Comparison of ENCODE assay signal across 13 cellular contexts in genomic region chr20:51910202-51911050, GRCh38.
DNase-seq lines count a peak whose midpoint lies in the region; ATAC-seq, FAIRE-seq and TF ChIP-seq lines count a peak whose summit lies in the region.
"Had no signal": no experiment of that assay in that cellular context is flagged by ENCODE, and none has a peak within 500 bp of the region (broad histone marks: within the 10 kb centered on the region; RNA-seq: fewer than 3 reads in every experiment).

No MANE protein-coding gene starts in this region.

- TF ChIP-seq RAD21 in H1 (IDR thresholded peaks at IDR 0.05 in 1 of 2, conservative IDR thresholded peaks at IDR 0.05 in 1 of 2; ENCODE audit: low read depth in 2 of 2, low read length in 2 of 2), result no peak

- H3K4me1 ChIP-seq in H1 (replicated peaks in 1 of 4; ENCODE audit: control insufficient read depth in 3 of 4, insufficient read depth in 4 of 4, low read length in 3 of 4), result peaks cover 0 to 15% (median 8%) of the 10 kb centered on the region in 4 experiments; a peak in 5 of 7 replicates

- H4K8ac ChIP-seq in H1 (ENCODE audit: extremely low read depth, insufficient read depth, low read length), result no peak overlapping the region

- FAIRE-seq in H1 (lab: Jason Lieb, UNC), result no peak
- FAIRE-seq: D721Med had no signal

- no peak overlapping the region for H2AFZ ChIP-seq in H1 (ENCODE audit: low read length)

- no peaks in the 10 kb centered on the region for H3K79me1 ChIP-seq in H1 (ENCODE audit: low read depth, low read length)

- no peaks in the 10 kb centered on the region for H3K79me2 ChIP-seq in H1 (ENCODE audit: control insufficient read depth in 1 of 2, insufficient read depth in 2 of 2, low read length in 2 of 2)

- no peak overlapping the region for H2BK12ac ChIP-seq in H1 (ENCODE audit: low read depth, low read length)

- H3K4me1 Mint-ChIP-seq in neural crest cell, result peaks cover 43% of the 10 kb centered on the region
- H3K4me1 Mint-ChIP-seq in activated T-helper 2 cell treated with anti-CD3 and anti-CD28 coated beads, Interferon-gamma antibody, Interleukin-2, Interleukin-4, amounts not matched to agents 10 μg/mL and 5 μg/mL and 100 μg/mL, durations not matched to agents 14 hours and 24 hours and 36 hours (ENCODE audit: low read depth), result no peaks in the 10 kb centered on the region
- H3K4me1 Mint-ChIP-seq: activated CD4-positive, alpha-beta T cell treated with anti-CD3 and anti-CD28 coated beads, Interleukin-2, amount 10 ng/mL, durations not matched to agents 24 days and 14 days had no signal

- no peak overlapping the region for H3K14ac ChIP-seq in H1 (ENCODE audit: insufficient read length)

- H2AK5ac ChIP-seq in H1 (ENCODE audit: low read depth, low read length), result no peak overlapping the region

- H3K23ac ChIP-seq in H1 (ENCODE audit: insufficient read length), result no peak overlapping the region

- ATAC-seq in HG03097 (IDR thresholded peaks at IDR 0.05; ENCODE audit: low FRiP score, unreplicated experiment), result no peak

- H2BK20ac ChIP-seq in H1 (ENCODE audit: low read length), result peak overlapping the region; percentile 82; the same call in 1 of the 2 replicates

- no peak for TF ChIP-seq POLR2A in H1 (IDR thresholded peaks at IDR 0.05; ENCODE audit: control extremely low read depth in 1 of 2, low read depth in 2 of 2, low read length in 2 of 2)

- POLR2A ChIA-PET in H1 (lab: Charles Lee; ENCODE audit: partially characterized antibody), result no interaction called here

- H3K27me3 Mint-ChIP-seq in neural crest cell (ENCODE audit: low read depth), result no peaks in the 10 kb centered on the region
- H3K27me3 Mint-ChIP-seq in activated T-helper 2 cell treated with anti-CD3 and anti-CD28 coated beads, Interferon-gamma antibody, Interleukin-2, Interleukin-4, amounts not matched to agents 10 μg/mL and 5 μg/mL and 100 μg/mL, durations not matched to agents 14 hours and 24 hours and 36 hours (ENCODE audit: low read depth), result peaks cover 10% of the 10 kb centered on the region

- H3K4ac ChIP-seq in H1 (replicated peaks; ENCODE audit: insufficient read length, low read depth, low read length), result no peak overlapping the region

- peak overlapping the region; percentile 35 for H3K27ac Mint-ChIP-seq in neural crest cell (ENCODE audit: unreplicated experiment)
- no peak overlapping the region for H3K27ac Mint-ChIP-seq in activated T-helper 2 cell treated with anti-CD3 and anti-CD28 coated beads, Interferon-gamma antibody, Interleukin-2, Interleukin-4, amounts not matched to agents 10 μg/mL and 5 μg/mL and 100 μg/mL, durations not matched to agents 14 hours and 24 hours and 36 hours
- H3K27ac Mint-ChIP-seq: activated CD4-positive, alpha-beta T cell treated with anti-CD3 and anti-CD28 coated beads, Interleukin-2, amount 10 ng/mL, durations not matched to agents 24 days and 14 days had no signal

- peak overlapping the region in 2 of 4 experiments; percentile 36 to 38; a peak in 4 of 7 replicates for H3K9ac ChIP-seq in H1 (replicated peaks in 1 of 4; ENCODE audit: extremely low read depth in 1 of 4, low read depth in 3 of 4, low read length in 3 of 4)

- TF ChIP-seq CTCF in H1 (IDR thresholded peaks at IDR 0.05; ENCODE audit: control extremely low read depth in 1 of 3, insufficient read depth in 1 of 3, low read depth in 1 of 3, low read length in 3 of 3) (no peak), neural crest cell (conservative IDR thresholded peaks at IDR 0.05) (no peak)

- no peaks in the 10 kb centered on the region for H3K9me3 Mint-ChIP-seq in neural crest cell
- no peaks in the 10 kb centered on the region for H3K9me3 Mint-ChIP-seq in activated T-helper 2 cell treated with anti-CD3 and anti-CD28 coated beads, Interferon-gamma antibody, Interleukin-2, Interleukin-4, amounts not matched to agents 10 μg/mL and 5 μg/mL and 100 μg/mL, durations not matched to agents 14 hours and 24 hours and 36 hours
- H3K9me3 Mint-ChIP-seq: activated CD4-positive, alpha-beta T cell treated with anti-CD3 and anti-CD28 coated beads, Interleukin-2, amount 10 ng/mL, durations not matched to agents 24 days and 14 days had no signal

- WGBS in H1 (ENCODE audit: extremely low coverage in 1 of 2, insufficient coverage in 1 of 2, insufficient read length in 1 of 2, insufficient replicate concordance in 2 of 2, low coverage in 1 of 2, low lambda C conversion rate in 2 of 2, missing lambda C conversion rate in 1 of 2), 2 experiments, result 20% methylated on average over 9 of the region's 9 CpGs; no CpG with 5 or more reads in 1 of the 2 experiments

- TF ChIP-seq EP300 in H1 (IDR thresholded peaks at IDR 0.05; ENCODE audit: borderline replicate concordance in 1 of 2, low read depth in 2 of 2, low read length in 2 of 2), result no peak

- DNase-seq in DMS114 treated with DMSO at 0.1 percent for 48 hours (lab: John Stamatoyannopoulos, UW; ENCODE audit: unreplicated experiment) (peak; percentile 100), NCI-H526 (lab: John Stamatoyannopoulos, UW) (peak; percentile 16 to 42), H1 (ENCODE audit: low read depth in 1 of 2, low spot score in 2 of 2) (no peak), neural crest cell (ENCODE audit: low read depth, low spot score) (no peak), activated T-cell treated with anti-CD3 and anti-CD28 coated beads for 4 hours (no peak)
- no peak for DNase-seq in activated T-helper 2 cell treated with anti-CD3 and anti-CD28 coated beads, Interferon-gamma antibody, Interleukin-2, Interleukin-4, amounts not matched to agents 10 μg/mL and 5 μg/mL and 100 μg/mL, durations not matched to agents 14 hours and 24 hours and 36 hours (ENCODE audit: low spot score)
- no peak for DNase-seq in activated T-cell treated with anti-CD3 and anti-CD28 coated beads, Interleukin-2, amount 50 U/mL, for 48 hours
- DNase-seq: activated CD4-positive, alpha-beta T cell treated with anti-CD3 and anti-CD28 coated beads, Interleukin-2, amount 10 ng/mL, durations not matched to agents 24 days and 14 days; activated naive CD4-positive, alpha-beta T cell treated with anti-CD3 and anti-CD28 coated beads, Interleukin-2, amount 50 U/mL, for 16 hours; NCI-H1092; sigmoid colon had no signal

- no peak overlapping the region for H4K91ac ChIP-seq in H1 (replicated peaks; ENCODE audit: insufficient read length, low read length)

- H3K4me3 Mint-ChIP-seq in neural crest cell, result peak overlapping the region; percentile 8
- H3K4me3 Mint-ChIP-seq in activated T-helper 2 cell treated with anti-CD3 and anti-CD28 coated beads, Interferon-gamma antibody, Interleukin-2, Interleukin-4, amounts not matched to agents 10 μg/mL and 5 μg/mL and 100 μg/mL, durations not matched to agents 14 hours and 24 hours and 36 hours (ENCODE audit: low read depth), result no peak overlapping the region
- H3K4me3 Mint-ChIP-seq: activated CD4-positive, alpha-beta T cell treated with anti-CD3 and anti-CD28 coated beads, Interleukin-2, amount 10 ng/mL, durations not matched to agents 24 days and 14 days had no signal

- H2BK120ac ChIP-seq in H1 (replicated peaks; ENCODE audit: low read depth, low read length), result peak overlapping the region; percentile 1

- H3K4me2 ChIP-seq in H1 (ENCODE audit: insufficient read depth in 1 of 2, low read depth in 2 of 2, low read length in 2 of 2), result peak overlapping the region; percentile 54 to 58

- no peak overlapping the region for H3K27ac ChIP-seq in H1 (ENCODE audit: low read depth, low read length)
- H3K27ac ChIP-seq: sigmoid colon had no signal

- H2BK5ac ChIP-seq in H1 (ENCODE audit: low read depth, low read length), result no peak overlapping the region

- H3K27me3 ChIP-seq in H1 (replicated peaks in 1 of 4; ENCODE audit: control insufficient read depth in 3 of 4, extremely low read depth in 1 of 4, insufficient read depth in 3 of 4, low read length in 3 of 4), result no peaks in the 10 kb centered on the region
- H3K27me3 ChIP-seq: sigmoid colon had no signal

- CTCF ChIA-PET in H1 (lab: Charles Lee; ENCODE audit: partially characterized antibody), result interaction anchor here (1.2 kb wide), 1 partner anchor 14 kb away, joined by 4 read pairs; no protein-coding TSS in a partner anchor

- H3K56ac ChIP-seq in H1 (replicated peaks; ENCODE audit: insufficient read length, low read depth, low read length), result no peak overlapping the region

- intact Hi-C loops in activated T-helper 2 cell treated with anti-CD3 and anti-CD28 coated beads, Interferon-gamma antibody, Interleukin-2, Interleukin-4, amounts not matched to agents 10 μg/mL and 5 μg/mL and 100 μg/mL, durations not matched to agents 14 hours and 24 hours and 36 hours (cut with micrococcal nuclease), result no loop called here

- no peaks in the 10 kb centered on the region for H3K23me2 ChIP-seq in H1 (ENCODE audit: low read depth, low read length)

- peak overlapping the region; percentile 26 for H4K5ac ChIP-seq in H1 (ENCODE audit: insufficient read length, low read depth, low read length)

- H4K20me1 ChIP-seq in H1 (replicated peaks in 1 of 2; ENCODE audit: control insufficient read depth in 1 of 2, insufficient read depth in 2 of 2, low read length in 2 of 2), result no peaks in the 10 kb centered on the region

- no peaks in the 10 kb centered on the region for H3K9me3 ChIP-seq in H1 (ENCODE audit: insufficient read depth in 2 of 2, low read depth in 1 of 2, low read length in 1 of 2)
- H3K9me3 ChIP-seq: sigmoid colon had no signal

- H3K18ac ChIP-seq in H1 (ENCODE audit: extremely low read depth, low read length), result no peak overlapping the region; the same call in 1 of the 2 replicates

- peak overlapping the region in 2 of 4 experiments; percentile 5 to 39; a peak in 3 of 8 replicates for H3K4me3 ChIP-seq in H1 (ENCODE audit: extremely low read depth in 1 of 4, insufficient read depth in 2 of 4, low read depth in 3 of 4, low read length in 4 of 4)
- H3K4me3 ChIP-seq: sigmoid colon had no signal

- H3K36me3 Mint-ChIP-seq in neural crest cell (ENCODE audit: low read depth), result no peaks in the 10 kb centered on the region
- H3K36me3 Mint-ChIP-seq in activated T-helper 2 cell treated with anti-CD3 and anti-CD28 coated beads, Interferon-gamma antibody, Interleukin-2, Interleukin-4, amounts not matched to agents 10 μg/mL and 5 μg/mL and 100 μg/mL, durations not matched to agents 14 hours and 24 hours and 36 hours (ENCODE audit: low read depth), result no peaks in the 10 kb centered on the region

- no peaks in the 10 kb centered on the region for H3K36me3 ChIP-seq in H1 (ENCODE audit: control insufficient read depth in 2 of 4, insufficient read depth in 4 of 4, low read length in 3 of 4)
- H3K36me3 ChIP-seq: sigmoid colon had no signal

- H2BK15ac ChIP-seq in H1 (ENCODE audit: low read length), result no peak overlapping the region

TF ChIP-seq in H1, 55 proteins besides CTCF, POLR2A, EP300 and RAD21 (continues in another document):
- TF ChIP-seq BACH1 (IDR thresholded peaks at IDR 0.05; ENCODE audit: low read length) (no peak), SRF (IDR thresholded peaks at IDR 0.05; ENCODE audit: low read depth, low read length) (no peak), TBP (IDR thresholded peaks at IDR 0.05; ENCODE audit: low read depth, low read length) (no peak), TAF1 (IDR thresholded peaks at IDR 0.05; ENCODE audit: low read depth, low read length) (no peak), PHF8 (conservative IDR thresholded peaks at IDR 0.05; ENCODE audit: low read depth, low read length) (no peak), SIX5 (IDR thresholded peaks at IDR 0.05; ENCODE audit: low read depth, low read length) (no peak), RFX5 (IDR thresholded peaks at IDR 0.05; ENCODE audit: borderline replicate concordance, low read depth, low read length) (no peak; the same call in 1 of the 2 replicates), SP2 (IDR thresholded peaks at IDR 0.05; ENCODE audit: low read length) (no peak)

Comparison
In these comparisons a context has a peak if more than half of its experiments do, and no peak if none do; other contexts are left out.
1. DNase-seq: peak in DMS114 treated with DMSO at 0.1 percent for 48 hours (single experiment) and NCI-H526 (2 of 2); none in H1 (0 of 2), neural crest cell (single experiment), activated T-helper 2 cell treated with anti-CD3 and anti-CD28 coated beads, Interferon-gamma antibody, Interleukin-2, Interleukin-4, amounts not matched to agents 10 μg/mL and 5 μg/mL and 100 μg/mL, durations not matched to agents 14 hours and 24 hours and 36 hours (single experiment), activated T-cell treated with anti-CD3 and anti-CD28 coated beads, Interleukin-2, amount 50 U/mL, for 48 hours (0 of 2) and activated T-cell treated with anti-CD3 and anti-CD28 coated beads for 4 hours (single experiment).